In genomic region chr2:234474654-234475053, GRCh38 we compare ENCODE assay signal across 13 cellular contexts.
"Had no signal": no experiment of that assay in that cellular context is flagged by ENCODE, and none has a peak within 500 bp of the region (broad histone marks: within the 10 kb centered on the region; RNA-seq: fewer than 3 reads in every experiment).

No MANE protein-coding gene starts in this region.

- ATAC-seq: gastrocnemius medialis, heart left ventricle, right cardiac atrium, upper lobe of right lung had no signal

- H3K4me1 ChIP-seq: ascending aorta, breast epithelium, gastrocnemius medialis, prostate gland, upper lobe of right lung had no signal

- H3K4me3 ChIP-seq: ascending aorta, breast epithelium, gastrocnemius medialis, heart left ventricle, prostate gland, thoracic aorta, upper lobe of right lung had no signal

- H3K27me3 ChIP-seq: ascending aorta, breast epithelium, gastrocnemius medialis, heart left ventricle, upper lobe of right lung had no signal

- H3K27ac ChIP-seq: ascending aorta, breast epithelium, epithelial cell of prostate, gastrocnemius medialis, heart left ventricle, prostate gland, thoracic aorta, upper lobe of right lung had no signal

- DNase-seq: activated CD4-positive, alpha-beta T cell treated with anti-CD3 and anti-CD28 coated beads, Interleukin-2, amount 50 U/mL, for 4 hours; activated effector memory CD4-positive, alpha-beta T cell treated with anti-CD3 and anti-CD28 coated beads, Interleukin-2, amount 50 U/mL, for 16 hours; cerebellar nuclear complex; gastrocnemius medialis; heart left ventricle; right cardiac atrium; SIG-M5; upper lobe of right lung had no signal

- H3K9me3 ChIP-seq: ascending aorta, breast epithelium, gastrocnemius medialis, heart left ventricle, prostate gland, thoracic aorta, upper lobe of right lung had no signal

- H3K36me3 ChIP-seq: ascending aorta, breast epithelium, gastrocnemius medialis, heart left ventricle, prostate gland, thoracic aorta, upper lobe of right lung had no signal
